In the genomic region with DNA sequence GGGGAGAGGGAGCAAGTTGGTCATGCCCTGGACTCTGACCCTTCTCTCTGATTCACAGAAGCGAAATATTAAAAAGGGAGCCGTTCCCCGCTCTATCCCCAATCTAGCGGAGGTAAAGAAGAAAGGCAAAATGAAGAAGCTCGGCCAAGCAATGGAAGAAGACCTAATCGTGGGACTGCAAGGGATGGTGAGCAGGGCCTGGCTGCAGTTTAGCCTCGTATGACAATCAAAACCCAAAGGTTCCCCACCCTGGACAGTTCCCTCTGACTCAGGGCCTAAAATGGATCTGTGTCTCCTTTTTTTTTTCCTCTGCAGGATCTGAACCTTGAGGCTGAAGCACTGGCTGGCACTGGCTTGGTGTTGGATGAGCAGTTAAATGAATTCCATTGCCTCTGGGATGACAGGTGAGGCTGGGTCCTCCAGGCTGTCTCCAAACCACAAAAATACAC, we compare ENCODE assay signal across 2 cellular contexts.
TF ChIP-seq lines count a peak whose summit lies in the region.

No MANE protein-coding gene starts in this region.

TF ChIP-seq in A549, 52 proteins besides CTCF, POLR2A, EP300 and RAD21:
- TF ChIP-seq HEYL (CRISPR knock-in tag; IDR thresholded peaks at IDR 0.05) (no peak), RNF2 (IDR thresholded peaks at IDR 0.05; ENCODE audit: borderline replicate concordance, low read depth) (no peak), RCOR1 (IDR thresholded peaks at IDR 0.05; ENCODE audit: low read depth, low read length) (no peak), TFCP2L1 (CRISPR knock-in tag; IDR thresholded peaks at IDR 0.05) (no peak), HOXB5 (CRISPR knock-in tag; IDR thresholded peaks at IDR 0.05) (no peak), NPAS2 (CRISPR knock-in tag; IDR thresholded peaks at IDR 0.05; ENCODE audit: borderline replicate concordance) (no peak), CHD2 (IDR thresholded peaks at IDR 0.05; ENCODE audit: low read length, partially characterized antibody) (no peak), MAZ (IDR thresholded peaks at IDR 0.05; ENCODE audit: borderline replicate concordance, low read depth, low read length) (no peak), EHMT2 (IDR thresholded peaks at IDR 0.05; ENCODE audit: low read depth) (no peak), CBX2 (IDR thresholded peaks at IDR 0.05; ENCODE audit: borderline replicate concordance, low read depth) (no peak), HOXB13 (CRISPR knock-in tag; IDR thresholded peaks at IDR 0.05; ENCODE audit: low read depth) (no peak), FOSB (CRISPR knock-in tag; IDR thresholded peaks at IDR 0.05) (no peak), CBX8 (IDR thresholded peaks at IDR 0.05) (no peak), ZC3H11A (IDR thresholded peaks at IDR 0.05) (no peak)

TF ChIP-seq in IMR-90, 13 proteins besides CTCF, POLR2A, EP300 and RAD21:
- no peak for TF ChIP-seq MXI1 (IDR thresholded peaks at IDR 0.05; ENCODE audit: borderline replicate concordance, low read depth, low read length)
- TF ChIP-seq MAFK (IDR thresholded peaks at IDR 0.05; ENCODE audit: low read depth, low read length): no peak
- TF ChIP-seq, protein P1, sequence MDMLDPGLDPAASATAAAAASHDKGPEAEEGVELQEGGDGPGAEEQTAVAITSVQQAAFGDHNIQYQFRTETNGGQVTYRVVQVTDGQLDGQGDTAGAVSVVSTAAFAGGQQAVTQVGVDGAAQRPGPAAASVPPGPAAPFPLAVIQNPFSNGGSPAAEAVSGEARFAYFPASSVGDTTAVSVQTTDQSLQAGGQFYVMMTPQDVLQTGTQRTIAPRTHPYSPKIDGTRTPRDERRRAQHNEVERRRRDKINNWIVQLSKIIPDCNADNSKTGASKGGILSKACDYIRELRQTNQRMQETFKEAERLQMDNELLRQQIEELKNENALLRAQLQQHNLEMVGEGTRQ (IDR thresholded peaks at IDR 0.05; ENCODE audit: low read depth, low read length): no peak
- TF ChIP-seq RCOR1 (IDR thresholded peaks at IDR 0.05; ENCODE audit: insufficient replicate concordance, low read length): no peak
- TF ChIP-seq FOS (IDR thresholded peaks at IDR 0.05; ENCODE audit: low read depth, low read length): no peak
- no peak for TF ChIP-seq CHD1 (IDR thresholded peaks at IDR 0.05; ENCODE audit: low read depth, low read length)
